ENCODE assay signal across 8 cellular contexts in the genomic region with DNA sequence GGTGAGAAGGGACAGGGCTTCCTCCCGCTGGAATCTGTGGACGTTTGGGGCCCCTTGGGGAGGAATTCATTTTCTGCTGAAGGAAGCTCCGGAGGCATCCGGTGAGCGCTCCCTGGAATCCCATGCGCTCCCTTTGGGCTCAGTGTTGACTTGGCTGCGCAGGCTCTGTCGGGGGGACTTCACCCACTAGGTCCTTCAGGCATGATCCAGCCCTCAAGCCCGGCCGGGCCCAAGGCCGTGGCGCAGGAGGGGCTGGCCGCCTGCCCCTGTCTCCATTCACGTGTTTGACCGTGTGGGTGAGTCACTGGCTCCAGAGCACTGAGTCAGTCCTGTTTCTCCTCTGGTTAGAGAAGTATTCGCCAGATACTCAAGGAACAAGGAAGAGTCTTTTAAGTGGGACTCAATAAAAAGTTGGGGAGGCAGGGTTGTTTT. TPM values are rescaled to one million over a fixed set of nuclear protein-coding genes. Genes with fewer than 3 reads are reported as not detected.
A peak's percentile ranks its signal among the peaks of the same experiment; 100 is the strongest.
DNase-seq lines count a peak whose midpoint lies in the region; ATAC-seq, FAIRE-seq and TF ChIP-seq lines count a peak whose summit lies in the region.

No MANE protein-coding gene starts in this region.

- H2AFZ ChIP-seq in OCI-LY3 (ENCODE audit: low read depth, low read length) (no peak overlapping the region), HepG2 (ENCODE audit: low read length) (no peak overlapping the region)

- H3K36me3 Mint-ChIP-seq in Caco-2 (ENCODE audit: insufficient read depth, unreplicated experiment): peaks cover 69% of the 10 kb centered on the region
- H3K36me3 Mint-ChIP-seq in stimulated activated naive CD8-positive, alpha-beta T cell treated with anti-CD3 and anti-CD28 coated beads, Interleukin-15, Interleukin-2, amounts not matched to agents 100 ng/mL and 50 ng/mL, for 24 hours (ENCODE audit: low read depth): peaks cover 15% of the 10 kb centered on the region

- TF ChIP-seq POLR2A in HepG2 (IDR thresholded peaks at IDR 0.05; ENCODE audit: insufficient read depth in 1 of 2, low read depth in 2 of 2, low read length in 2 of 2): peak; percentile 27 to 62; a peak in 1 of 4 replicates

- BruUV-seq in Caco-2 (replicated peaks; lab: Mats Ljungman, UMichigan) (no TSS peak), HepG2 (replicated peaks; lab: Mats Ljungman, UMichigan) (no TSS peak)

- no peaks in the 10 kb centered on the region for H3K27me3 ChIP-seq in Caco-2 (replicated peaks; ENCODE audit: control insufficient read depth, insufficient read depth, low read length)
- H3K27me3 ChIP-seq in OCI-LY3 (ENCODE audit: low read depth, low read length): peaks cover 9% of the 10 kb centered on the region; the same call in 1 of the 2 replicates
- no peaks in the 10 kb centered on the region for H3K27me3 ChIP-seq in dorsolateral prefrontal cortex
- H3K27me3 ChIP-seq in HepG2 (ENCODE audit: control insufficient read depth in 1 of 2, insufficient read depth in 2 of 2, low read length in 2 of 2): no peaks in the 10 kb centered on the region; a peak in 1 of 5 replicates

- CTCF ChIA-PET in Caco-2 (lab: Charles Lee) (no interaction called here), HepG2 (lab: Yijun Ruan, JAX; ENCODE audit: low intra/inter-chr PET ratio, low total read pairs) (no interaction called here)

- 4% methylated on average over 11 of the region's 16 CpGs for WGBS in HepG2 (ENCODE audit: low lambda C conversion rate)

- ATAC-seq in HepG2 (peak; percentile 77), HG02973 (IDR thresholded peaks at IDR 0.05; ENCODE audit: unreplicated experiment) (no peak), HG03354 (IDR thresholded peaks at IDR 0.05; ENCODE audit: poor library complexity, severe bottlenecking, unreplicated experiment) (no peak), left lobe of liver (no peak)

- H4K20me1 ChIP-seq in OCI-LY3 (ENCODE audit: insufficient read depth, low read length) (peaks cover 36% of the 10 kb centered on the region), HepG2 (ENCODE audit: insufficient read depth, low read length) (peaks cover 40% of the 10 kb centered on the region)

- peaks cover 28% of the 10 kb centered on the region for H3K4me1 ChIP-seq in Caco-2
- peaks cover 13% of the 10 kb centered on the region for H3K4me1 ChIP-seq in OCI-LY3 (ENCODE audit: low read length)
- H3K4me1 ChIP-seq in HepG2 (ENCODE audit: insufficient read depth, low read length): peaks cover 49% of the 10 kb centered on the region

- H3K9ac ChIP-seq in OCI-LY3 (ENCODE audit: low read length) (no peak overlapping the region), HepG2 (ENCODE audit: insufficient read depth, low read depth, low read length) (peak overlapping the region; percentile 86)

- in situ Hi-C loops in HepG2 (cut with HindIII; ENCODE audit: extremely low pct_ligation_motif_present, low pct_unique_long_range_greater_than_20kb): no loop called here

- no peak overlapping the region for H3K27ac ChIP-seq in OCI-LY3 (ENCODE audit: low read length)
- H3K27ac ChIP-seq in dorsolateral prefrontal cortex: peak overlapping the region in 50 of 59 donors; percentile 3 to 92 (median 70)
- H3K27ac ChIP-seq in HepG2 (ENCODE audit: extremely low read length, insufficient read depth, low read length): peak overlapping the region; percentile 71

- TF ChIP-seq EP300 in HepG2 (IDR thresholded peaks at IDR 0.05; ENCODE audit: low read depth in 2 of 2, low read length in 2 of 2) (0 out of 4 replicates have a peak, but pooled peaks of 1 of the 2 experiments have one; percentile 14), HepG2 (CRISPR knock-in tag; IDR thresholded peaks at IDR 0.05; ENCODE audit: borderline replicate concordance) (no peak)

- H3K36me3 ChIP-seq in Caco-2 (ENCODE audit: control insufficient read depth, insufficient read depth, low read length) (peaks cover 3% of the 10 kb centered on the region; the same call in 1 of the 2 replicates), OCI-LY3 (replicated peaks; ENCODE audit: low read depth, low read length) (peaks cover 17% of the 10 kb centered on the region), HepG2 (replicated peaks in 1 of 2; ENCODE audit: control insufficient read depth in 1 of 2, insufficient read depth in 2 of 2, low read length in 2 of 2) (peaks cover 1 to 8% of the 10 kb centered on the region in 2 experiments; a peak in 4 of 5 replicates)

- peak; percentile 72 for FAIRE-seq in HepG2 (lab: Jason Lieb, UNC)

- H3K9me3 Mint-ChIP-seq in Caco-2 (ENCODE audit: unreplicated experiment): no peaks in the 10 kb centered on the region
- H3K9me3 Mint-ChIP-seq in stimulated activated naive CD8-positive, alpha-beta T cell treated with anti-CD3 and anti-CD28 coated beads, Interleukin-15, Interleukin-2, amounts not matched to agents 100 ng/mL and 50 ng/mL, for 24 hours: no peaks in the 10 kb centered on the region

- peak overlapping the region; percentile 81 for H3K4me3 Mint-ChIP-seq in Caco-2 (ENCODE audit: unreplicated experiment)
- peak overlapping the region; percentile 73 for H3K4me3 Mint-ChIP-seq in stimulated activated naive CD8-positive, alpha-beta T cell treated with anti-CD3 and anti-CD28 coated beads, Interleukin-15, Interleukin-2, amounts not matched to agents 100 ng/mL and 50 ng/mL, for 24 hours

- H3K4me1 Mint-ChIP-seq in Caco-2 (ENCODE audit: low read depth, unreplicated experiment): peaks cover 36% of the 10 kb centered on the region
- H3K4me1 Mint-ChIP-seq in stimulated activated naive CD8-positive, alpha-beta T cell treated with anti-CD3 and anti-CD28 coated beads, Interleukin-15, Interleukin-2, amounts not matched to agents 100 ng/mL and 50 ng/mL, for 24 hours (ENCODE audit: low read depth): peaks cover 46% of the 10 kb centered on the region

- DNase-seq in Caco-2 (peak; percentile 79 to 84), dorsolateral prefrontal cortex (peak in 7 of 10 donors; percentile 42 to 87 (median 70)), HepG2 (ENCODE audit: low spot score) (peak; percentile 78), left lobe of liver (ENCODE audit: low spot score) (no peak)

- no peaks in the 10 kb centered on the region for H3K27me3 Mint-ChIP-seq in Caco-2 (ENCODE audit: insufficient read depth, unreplicated experiment)
- peaks cover 22% of the 10 kb centered on the region for H3K27me3 Mint-ChIP-seq in stimulated activated naive CD8-positive, alpha-beta T cell treated with anti-CD3 and anti-CD28 coated beads, Interleukin-15, Interleukin-2, amounts not matched to agents 100 ng/mL and 50 ng/mL, for 24 hours

- no peak for TF ChIP-seq CTCF in Caco-2 (IDR thresholded peaks at IDR 0.05; ENCODE audit: insufficient read depth in 1 of 2, low read depth in 1 of 2, low read length in 1 of 2, severe bottlenecking in 1 of 2, unreplicated experiment in 1 of 2)
- no peak for TF ChIP-seq CTCF in OCI-LY3 (IDR thresholded peaks at IDR 0.05; ENCODE audit: low read depth, low read length)
- no peak for TF ChIP-seq CTCF in dorsolateral prefrontal cortex (IDR thresholded peaks at IDR 0.05 in 54 of 56, conservative IDR thresholded peaks at IDR 0.05 in 2 of 56; ENCODE audit: low read depth in 1 of 56, partially characterized antibody in 56 of 56)
- peak; percentile 2; the same call in 1 of the 2 replicates for TF ChIP-seq CTCF in HepG2 (CRISPR knock-in tag; IDR thresholded peaks at IDR 0.05)

- H3K27ac Mint-ChIP-seq in Caco-2 (ENCODE audit: unreplicated experiment): peak overlapping the region; percentile 96
- H3K27ac Mint-ChIP-seq in stimulated activated naive CD8-positive, alpha-beta T cell treated with anti-CD3 and anti-CD28 coated beads, Interleukin-15, Interleukin-2, amounts not matched to agents 100 ng/mL and 50 ng/mL, for 24 hours: peak overlapping the region; percentile 76

- no peak for TF ChIP-seq RAD21 in HepG2 (CRISPR knock-in tag; IDR thresholded peaks at IDR 0.05)

- H3K4me3 ChIP-seq in Caco-2 (ENCODE audit: low read depth, low read length): peak overlapping the region; percentile 93
- H3K4me3 ChIP-seq in OCI-LY3 (ENCODE audit: low read length): peak overlapping the region; percentile 87; the same call in 1 of the 2 replicates
- peak overlapping the region; percentile 48 to 96 (median 87) for H3K4me3 ChIP-seq in dorsolateral prefrontal cortex
- H3K4me3 ChIP-seq in HepG2 (replicated peaks in 1 of 3; ENCODE audit: insufficient read depth in 1 of 3, low read depth in 2 of 3, low read length in 3 of 3): peak overlapping the region; percentile 75 to 93 (median 90)

- POLR2A ChIA-PET in Caco-2 (lab: Charles Lee): no interaction called here
- POLR2A ChIA-PET in HepG2 (lab: Yijun Ruan, JAX): interaction anchor here (0.7 to 2.3 kb wide), 3 partner anchors 10 to 854 kb away, joined by 3 to 6 read pairs (median 3); a partner anchor contains a TSS

- H3K9me3 ChIP-seq in Caco-2: no peaks in the 10 kb centered on the region
- H3K9me3 ChIP-seq in OCI-LY3 (ENCODE audit: insufficient read depth, low read length): no peaks in the 10 kb centered on the region
- no peaks in the 10 kb centered on the region for H3K9me3 ChIP-seq in HepG2 (ENCODE audit: low read length)

- H3K79me2 ChIP-seq in OCI-LY3 (ENCODE audit: low read length): peaks cover 34% of the 10 kb centered on the region
- peaks cover 73% of the 10 kb centered on the region for H3K79me2 ChIP-seq in HepG2 (ENCODE audit: insufficient read depth, low read length)

- intact Hi-C loops in Caco-2 (cut with micrococcal nuclease; ENCODE audit: unreplicated experiment) (no loop called here), dorsolateral prefrontal cortex (cut with DNase I) (loop anchor here (5.0 to 10.0 kb wide), 3 partner anchors 127 to 195 kb away; a partner anchor contains a TSS), HepG2 (cut with micrococcal nuclease; ENCODE audit: unreplicated experiment) (loop anchor here (10.0 kb wide), 1 partner anchor 1105 kb away; a partner anchor contains a TSS)

- H3K4me2 ChIP-seq in OCI-LY3 (ENCODE audit: low read length) (peak overlapping the region; percentile 92), HepG2 (ENCODE audit: low read depth, low read length) (peak overlapping the region; percentile 82)

RNA-seq across cellular contexts. Expression of a gene that starts 1.4 kb away (rescaled TPM):
- total RNA-seq in Caco-2 (2022) (502 and 510 TPM in 2 replicates), dorsolateral prefrontal cortex (100 to 1,000 TPM; 183 to 372 (median 269) TPM), HepG2 (2016; rRNA removed; fragmentation: Illumina TruSeq; extraction: Trizol) (83.4 and 114 TPM in 2 replicates), left lobe of liver (71.9 TPM)
- total RNA-seq in HepG2 (2016; cell fraction: cytosol; rRNA removed; fragmentation: Illumina TruSeq; extraction: Trizol; ENCODE audit: low read depth): 24.8 and 25.9 TPM in 2 replicates
- total RNA-seq in HepG2 (2016; cell fraction: insoluble cytoplasmic fraction; rRNA removed; fragmentation: Illumina TruSeq; extraction: Trizol): 73.1 and 116 TPM in 2 replicates
- 32.0 and 33.7 TPM in 2 replicates for total RNA-seq in HepG2 (2016; cell fraction: membrane; rRNA removed; fragmentation: Illumina TruSeq; extraction: Trizol)
- 137 and 150 TPM in 2 replicates for total RNA-seq in HepG2 (2016; cell fraction: nucleus; rRNA removed; fragmentation: Illumina TruSeq; extraction: Trizol)
- polyA plus RNA-seq in HepG2 (2011; rRNA removed): 84.4 and 113 TPM in 2 replicates
- 33.9 and 36.5 TPM in 2 replicates for polyA plus RNA-seq in HepG2 (2011; cell fraction: cytosol; rRNA removed)
- 750 and 779 TPM in 2 replicates for polyA plus RNA-seq in HepG2 (2011; cell fraction: nucleus; rRNA removed)
- polyA plus RNA-seq in HepG2 (2012): 108 and 143 TPM in 2 replicates
- polyA plus RNA-seq in HepG2 (2016; cell fraction: cytosol; fragmentation: Illumina TruSeq; extraction: Trizol; ENCODE audit: low read depth): 12.3 and 19.6 TPM in 2 replicates
- polyA plus RNA-seq in HepG2 (2016; cell fraction: insoluble cytoplasmic fraction; fragmentation: Illumina TruSeq; extraction: Trizol; ENCODE audit: low read depth): 66.5 and 76.4 TPM in 2 replicates
- 13.0 and 13.5 TPM in 2 replicates for polyA plus RNA-seq in HepG2 (2016; cell fraction: membrane; fragmentation: Illumina TruSeq; extraction: Trizol; ENCODE audit: low read depth)
- 282 and 310 TPM in 2 replicates for polyA plus RNA-seq in HepG2 (2016; cell fraction: nucleus; fragmentation: Illumina TruSeq; extraction: Trizol; ENCODE audit: insufficient read depth, low read depth)
- polyA minus RNA-seq in HepG2 (2011; rRNA and poly(A)+ RNA removed; ENCODE audit: low replicate concordance): 87.3 and 152 TPM in 2 replicates
- polyA minus RNA-seq in HepG2 (2011; cell fraction: cytosol; rRNA and poly(A)+ RNA removed): 29.2 and 32.4 TPM in 2 replicates
- polyA minus RNA-seq in HepG2 (2011; cell fraction: nucleus; rRNA and poly(A)+ RNA removed): 286 and 330 TPM in 2 replicates
